In the genomic region with DNA sequence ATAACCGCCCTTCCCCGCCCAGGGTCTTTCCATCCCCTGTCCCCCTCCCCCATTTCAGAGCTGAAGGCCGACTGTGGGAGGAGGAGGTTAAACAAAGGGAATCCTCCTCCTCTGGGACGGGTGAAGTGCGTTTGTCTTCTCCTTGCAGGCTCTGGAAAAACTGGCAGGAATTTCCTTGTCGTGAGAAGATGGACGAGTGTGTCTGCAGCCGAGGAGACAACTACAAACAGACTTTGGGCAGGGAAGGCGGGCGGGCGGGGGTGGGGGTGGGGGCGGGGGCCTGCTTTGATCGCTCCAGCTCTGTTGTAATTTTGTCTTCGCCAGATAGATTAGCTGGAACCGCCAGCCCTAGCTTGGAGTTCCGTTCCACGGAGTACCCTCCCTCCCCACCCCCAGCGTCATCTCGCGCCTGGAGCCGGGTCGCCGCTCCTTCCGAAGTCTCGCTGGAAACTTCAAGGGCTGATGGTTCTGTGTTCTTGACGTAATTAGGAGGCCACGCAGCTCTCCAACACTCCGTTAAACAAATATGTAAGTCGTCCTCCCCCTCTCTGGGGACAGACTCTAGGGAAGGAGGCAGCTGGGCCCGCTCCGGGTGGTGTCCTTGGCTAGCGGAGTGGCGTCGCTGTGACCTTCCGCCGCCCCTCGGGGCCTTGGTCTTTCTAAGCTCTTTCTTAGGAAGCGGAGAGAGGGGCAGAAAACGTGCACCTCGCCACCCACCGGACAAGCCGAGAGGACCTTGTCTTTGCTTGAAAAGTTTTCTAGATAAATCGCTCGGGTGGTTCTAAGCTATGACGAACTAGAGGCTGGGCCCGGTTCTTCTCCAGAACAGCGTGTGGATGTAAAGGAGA, we compare ENCODE assay signal across 15 cellular contexts. TPM values are rescaled to one million over a fixed set of nuclear protein-coding genes. Genes with fewer than 3 reads are reported as not detected.
DNase-seq lines count a peak whose midpoint lies in the region; ATAC-seq and TF ChIP-seq lines count a peak whose summit lies in the region.
"Had no signal": no experiment of that assay in that cellular context is flagged by ENCODE, and none has a peak within 500 bp of the region (broad histone marks: within the 10 kb centered on the region; RNA-seq: fewer than 3 reads in every experiment).

No MANE protein-coding gene starts in this region.

- peak overlapping the region; percentile 96 for H3K4me2 ChIP-seq in hepatocyte

- 10% methylated on average over 35 of the region's 47 CpGs for WGBS in hepatocyte (ENCODE audit: low lambda C conversion rate, missing lambda C conversion rate)
- WGBS in prostate gland: 9% methylated on average over 47 of the region's 47 CpGs

- intact Hi-C loops in activated naive CD4-positive, alpha-beta T cell treated with anti-CD3 and anti-CD28 coated beads for 36 hours (cut with micrococcal nuclease): loop anchor here (5.0 kb wide), 3 partner anchors 191 to 971 kb away; no protein-coding TSS in a partner anchor
- intact Hi-C loops in prostate gland (cut with DNase I): no loop called here

- H3K27me3 ChIP-seq in hepatocyte (peaks cover 91% of the 10 kb centered on the region), prostate gland (replicated peaks; ENCODE audit: insufficient read depth) (peaks cover 68% of the 10 kb centered on the region)

- TF ChIP-seq POLR2A in prostate gland (IDR thresholded peaks at IDR 0.05): no peak

- DNase-seq in activated naive CD4-positive, alpha-beta T cell treated with anti-CD3 and anti-CD28 coated beads for 36 hours: peak; percentile 11
- no peak for DNase-seq in activated naive CD4-positive, alpha-beta T cell treated with anti-CD3 and anti-CD28 coated beads, Interleukin-2, amount 50 U/mL, for 16 hours
- peak; percentile 29 for DNase-seq in hepatocyte (ENCODE audit: low spot score)
- no peak for DNase-seq in prostate gland (ENCODE audit: low spot score)
- DNase-seq: activated gamma-delta T cell treated with Interleukin-2 at 50 U/mL for 16 hours, NCI-H2081 had no signal

- H3K27ac ChIP-seq in hepatocyte (no peak overlapping the region), skin epidermis (peak overlapping the region in 10 of 21 experiments; percentile 6 to 80 (median 42)), prostate gland (no peak overlapping the region)
- H3K27ac ChIP-seq: C4-2B, epithelial cell of prostate, RWPE1 had no signal

- H3K79me2 ChIP-seq in hepatocyte: no peaks in the 10 kb centered on the region

- TF ChIP-seq CTCF in hepatocyte (IDR thresholded peaks at IDR 0.05; ENCODE audit: poor library complexity) (no peak), prostate gland (IDR thresholded peaks at IDR 0.05) (no peak)

- H3K4me3 ChIP-seq in hepatocyte (no peak overlapping the region), skin epidermis (peak overlapping the region in 4 of 7 experiments; percentile 2 to 18 (median 8)), prostate gland (no peak overlapping the region)

- H3K27me3 Mint-ChIP-seq in activated naive CD4-positive, alpha-beta T cell treated with anti-CD3 and anti-CD28 coated beads for 36 hours (ENCODE audit: low read depth): peaks cover 88% of the 10 kb centered on the region
- peaks cover 67% of the 10 kb centered on the region for H3K27me3 Mint-ChIP-seq in IgD-negative memory B cell

- H3K36me3 Mint-ChIP-seq in activated naive CD4-positive, alpha-beta T cell treated with anti-CD3 and anti-CD28 coated beads for 36 hours (ENCODE audit: low read depth): no peaks in the 10 kb centered on the region
- H3K36me3 Mint-ChIP-seq in IgD-negative memory B cell: peaks cover 3% of the 10 kb centered on the region

- no peak for ATAC-seq in HG03175 (IDR thresholded peaks at IDR 0.05; ENCODE audit: unreplicated experiment)
- ATAC-seq in HG02798 (IDR thresholded peaks at IDR 0.05; ENCODE audit: poor library complexity, unreplicated experiment): no peak

- H3K4me3 Mint-ChIP-seq in activated naive CD4-positive, alpha-beta T cell treated with anti-CD3 and anti-CD28 coated beads for 36 hours: peak overlapping the region; percentile 17
- H3K4me3 Mint-ChIP-seq in IgD-negative memory B cell: peak overlapping the region in 3 of 4 donors; percentile 63 to 88 (median 67)

- H3K4me1 Mint-ChIP-seq in activated naive CD4-positive, alpha-beta T cell treated with anti-CD3 and anti-CD28 coated beads for 36 hours (ENCODE audit: low read depth): peaks cover 39% of the 10 kb centered on the region
- peaks cover 15 to 27% (median 18%) of the 10 kb centered on the region in 3 donors for H3K4me1 Mint-ChIP-seq in IgD-negative memory B cell

- peak overlapping the region; percentile 43 for H2AFZ ChIP-seq in hepatocyte

- H4K20me1 ChIP-seq in hepatocyte (ENCODE audit: insufficient read depth, poor library complexity, severe bottlenecking): no peaks in the 10 kb centered on the region

- no peaks in the 10 kb centered on the region for H3K9me3 Mint-ChIP-seq in activated naive CD4-positive, alpha-beta T cell treated with anti-CD3 and anti-CD28 coated beads for 36 hours
- H3K9me3 Mint-ChIP-seq in IgD-negative memory B cell: peaks cover 0 to 10% (median 0%) of the 10 kb centered on the region in 3 donors

- H3K27ac Mint-ChIP-seq in activated naive CD4-positive, alpha-beta T cell treated with anti-CD3 and anti-CD28 coated beads for 36 hours: no peak overlapping the region
- peak overlapping the region; percentile 56 to 86 (median 74) for H3K27ac Mint-ChIP-seq in IgD-negative memory B cell

- H3K9me3 ChIP-seq in hepatocyte (ENCODE audit: low read depth): no peaks in the 10 kb centered on the region
- H3K9me3 ChIP-seq in prostate gland: no peaks in the 10 kb centered on the region

- H3K36me3 ChIP-seq in hepatocyte (replicated peaks; ENCODE audit: insufficient read depth, low read depth) (no peaks in the 10 kb centered on the region), prostate gland (no peaks in the 10 kb centered on the region)

- CTCF ChIA-PET in activated naive CD4-positive, alpha-beta T cell treated with anti-CD3 and anti-CD28 coated beads for 36 hours (lab: Charles Lee): interaction anchor here (1.2 to 1.7 kb wide), 2 partner anchors 11 to 13 kb away, joined by 3 to 5 read pairs; no protein-coding TSS in a partner anchor

- peaks cover 25% of the 10 kb centered on the region for H3K4me1 ChIP-seq in hepatocyte (ENCODE audit: insufficient read depth)
- peaks cover 3% of the 10 kb centered on the region for H3K4me1 ChIP-seq in prostate gland (replicated peaks)

- H3K9me2 ChIP-seq in hepatocyte (replicated peaks; ENCODE audit: insufficient read depth): no peaks in the 10 kb centered on the region

RNA-seq across cellular contexts. Expression of a gene that starts 6.2 kb away (rescaled TPM):
- not detected for total RNA-seq in activated naive CD4-positive, alpha-beta T cell treated with anti-CD3 and anti-CD28 coated beads for 36 hours
- not detected for polyA plus RNA-seq in IgD-negative memory B cell
- total RNA-seq in hepatocyte: not detected in 2 replicates
- polyA plus RNA-seq in hepatocyte: 0.29 and 0.30 TPM in 2 replicates
- total RNA-seq in prostate gland: under 1 TPM in 1 of 2 donors, not detected in 1; 0.40 TPM
- total RNA-seq: liver, skeletal muscle tissue had no signal
- polyA plus RNA-seq: liver had no signal

Comparison
In these comparisons a context has a peak if more than half of its experiments do, and no peak if none do; other contexts are left out.
1. DNase-seq: peak in activated naive CD4-positive, alpha-beta T cell treated with anti-CD3 and anti-CD28 coated beads for 36 hours (single experiment) and hepatocyte (single experiment); none in activated naive CD4-positive, alpha-beta T cell treated with anti-CD3 and anti-CD28 coated beads, Interleukin-2, amount 50 U/mL, for 16 hours (single experiment) and prostate gland (single experiment).
2. H3K4me3 ChIP-seq: peak in skin epidermis (4 of 7); none in hepatocyte (single experiment) and prostate gland (0 of 2).